21 cellular contexts compared by ENCODE assay signal in genomic region chr11:120744016-120744994, GRCh38.
DNase-seq lines count a peak whose midpoint lies in the region; FAIRE-seq and TF ChIP-seq lines count a peak whose summit lies in the region.
"Had no signal": no experiment of that assay in that cellular context is flagged by ENCODE, and none has a peak within 500 bp of the region (broad histone marks: within the 10 kb centered on the region; RNA-seq: fewer than 3 reads in every experiment).

No MANE protein-coding gene starts in this region.

- no peak for FAIRE-seq in D721Med (lab: Jason Lieb, UNC)

- peaks cover 45% of the 10 kb centered on the region for H3K27me3 Mint-ChIP-seq in mesothelial cell of epicardium (ENCODE audit: low read depth)
- H3K27me3 Mint-ChIP-seq: CD4-positive, CD25-positive, alpha-beta regulatory T cell had no signal

- H3K4me3 Mint-ChIP-seq in mesothelial cell of epicardium = no peak overlapping the region
- H3K4me3 Mint-ChIP-seq: activated CD8-positive, alpha-beta T cell treated with anti-CD3 and anti-CD28 coated beads for 36 hours; activated naive CD8-positive, alpha-beta T cell treated with anti-CD3 and anti-CD28 coated beads for 36 hours; CD4-positive, CD25-positive, alpha-beta regulatory T cell; T-helper 17 cell had no signal

- no peaks in the 10 kb centered on the region for H3K9me3 Mint-ChIP-seq in mesothelial cell of epicardium
- H3K9me3 Mint-ChIP-seq: activated CD8-positive, alpha-beta T cell treated with anti-CD3 and anti-CD28 coated beads for 36 hours; activated naive CD8-positive, alpha-beta T cell treated with anti-CD3 and anti-CD28 coated beads for 36 hours; CD4-positive, CD25-positive, alpha-beta regulatory T cell had no signal

- TF ChIP-seq CTCF in mesothelial cell of epicardium (IDR thresholded peaks at IDR 0.05; ENCODE audit: unreplicated experiment) (peak; percentile 42), D721Med (IDR thresholded peaks at IDR 0.05; ENCODE audit: insufficient read depth, missing control alignments) (no peak)

- H3K36me3 Mint-ChIP-seq in mesothelial cell of epicardium = no peaks in the 10 kb centered on the region
- H3K36me3 Mint-ChIP-seq: activated naive CD8-positive, alpha-beta T cell treated with anti-CD3 and anti-CD28 coated beads for 36 hours; CD4-positive, CD25-positive, alpha-beta regulatory T cell had no signal

- DNase-seq in NCI-H2227 (lab: John Stamatoyannopoulos, UW; ENCODE audit: unreplicated experiment) = peak; percentile 12
- DNase-seq in cerebellum (ENCODE audit: low spot score) = peak; percentile 15
- no peak for DNase-seq in mesothelial cell of epicardium (ENCODE audit: low spot score in 2 of 2, unreplicated experiment in 2 of 2)
- no peak for DNase-seq in foreskin melanocyte
- DNase-seq in D721Med (ENCODE audit: insufficient read length, low spot score) = no peak
- no peak for DNase-seq in NCI-H2081 (lab: John Stamatoyannopoulos, UW)
- no peak for DNase-seq in SHP77 treated with DMSO at 0.1 percent for 48 hours (lab: John Stamatoyannopoulos, UW)
- DNase-seq: activated CD4-positive, CD25-positive, alpha-beta regulatory T cell treated with anti-CD3 and anti-CD28 coated beads, Interleukin-2, amount 50 U/mL, for 72 hours; activated CD8-positive, alpha-beta T cell treated with anti-CD3 and anti-CD28 coated beads for 36 hours; activated effector memory CD4-positive, alpha-beta T cell treated with anti-CD3 and anti-CD28 coated beads, Interleukin-2, amount 50 U/mL, for 16 hours; activated naive CD8-positive, alpha-beta T cell treated with anti-CD3 and anti-CD28 coated beads for 36 hours; CD4-positive, CD25-positive, alpha-beta regulatory T cell; cerebellar nuclear complex; EL; GM23248; IMR-90; NCI-H1694; NCI-H748 treated with DMSO at 0.1 percent for 48 hours; stimulated activated CD4-positive, alpha-beta T cell treated with anti-CD3 and anti-CD28 coated beads, Interleukin-4, amount 100 ng/mL, for 4 hours; stimulated activated naive CD4-positive, alpha-beta T cell; T-helper 17 cell had no signal

- no peak overlapping the region for H3K27ac Mint-ChIP-seq in mesothelial cell of epicardium
- H3K27ac Mint-ChIP-seq: activated CD8-positive, alpha-beta T cell treated with anti-CD3 and anti-CD28 coated beads for 36 hours; activated naive CD8-positive, alpha-beta T cell treated with anti-CD3 and anti-CD28 coated beads for 36 hours; CD4-positive, CD25-positive, alpha-beta regulatory T cell; T-helper 17 cell had no signal

- H3K4me1 Mint-ChIP-seq in mesothelial cell of epicardium = peaks cover 11% of the 10 kb centered on the region
- H3K4me1 Mint-ChIP-seq: activated naive CD8-positive, alpha-beta T cell treated with anti-CD3 and anti-CD28 coated beads for 36 hours; CD4-positive, CD25-positive, alpha-beta regulatory T cell; T-helper 17 cell had no signal

Comparison
In these comparisons a context has a peak if more than half of its experiments do, and no peak if none do; other contexts are left out.
1. DNase-seq: peak in NCI-H2227 (single experiment) and cerebellum (single experiment); none in mesothelial cell of epicardium (0 of 2), foreskin melanocyte (single experiment), D721Med (single experiment), NCI-H2081 (0 of 2) and SHP77 treated with DMSO at 0.1 percent for 48 hours (single experiment).